In the genomic region with DNA sequence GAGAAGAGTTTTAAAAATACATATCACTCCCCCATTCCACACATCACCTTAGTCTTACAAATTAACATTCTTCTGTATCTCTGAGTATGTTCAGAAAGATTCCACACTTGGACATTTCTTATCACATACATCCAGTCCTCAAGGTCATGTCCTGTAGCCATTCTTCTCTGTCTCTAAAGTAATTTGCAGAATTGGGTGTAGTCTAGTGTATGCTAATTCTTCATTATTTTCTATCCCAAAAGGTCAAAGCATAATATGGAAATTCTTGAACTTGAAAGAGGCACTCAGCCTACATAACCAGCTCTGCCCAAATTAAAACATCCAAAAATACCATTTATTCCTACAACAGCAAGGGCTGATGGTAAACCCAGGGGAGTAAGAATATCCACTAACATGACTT, we compare ENCODE assay signal across 6 cellular contexts.
"Had no signal": no experiment of that assay in that cellular context is flagged by ENCODE, and none has a peak within 500 bp of the region (broad histone marks: within the 10 kb centered on the region; RNA-seq: fewer than 3 reads in every experiment).

No MANE protein-coding gene starts in this region.

- DNase-seq: IMR-90, KBM-7 had no signal

- H3K4me3 ChIP-seq: K562 had no signal

- FAIRE-seq: HepG2, HTR-8/SVneo, K562 had no signal

- H3K27ac ChIP-seq: HL-60 had no signal
